In the genomic region with DNA sequence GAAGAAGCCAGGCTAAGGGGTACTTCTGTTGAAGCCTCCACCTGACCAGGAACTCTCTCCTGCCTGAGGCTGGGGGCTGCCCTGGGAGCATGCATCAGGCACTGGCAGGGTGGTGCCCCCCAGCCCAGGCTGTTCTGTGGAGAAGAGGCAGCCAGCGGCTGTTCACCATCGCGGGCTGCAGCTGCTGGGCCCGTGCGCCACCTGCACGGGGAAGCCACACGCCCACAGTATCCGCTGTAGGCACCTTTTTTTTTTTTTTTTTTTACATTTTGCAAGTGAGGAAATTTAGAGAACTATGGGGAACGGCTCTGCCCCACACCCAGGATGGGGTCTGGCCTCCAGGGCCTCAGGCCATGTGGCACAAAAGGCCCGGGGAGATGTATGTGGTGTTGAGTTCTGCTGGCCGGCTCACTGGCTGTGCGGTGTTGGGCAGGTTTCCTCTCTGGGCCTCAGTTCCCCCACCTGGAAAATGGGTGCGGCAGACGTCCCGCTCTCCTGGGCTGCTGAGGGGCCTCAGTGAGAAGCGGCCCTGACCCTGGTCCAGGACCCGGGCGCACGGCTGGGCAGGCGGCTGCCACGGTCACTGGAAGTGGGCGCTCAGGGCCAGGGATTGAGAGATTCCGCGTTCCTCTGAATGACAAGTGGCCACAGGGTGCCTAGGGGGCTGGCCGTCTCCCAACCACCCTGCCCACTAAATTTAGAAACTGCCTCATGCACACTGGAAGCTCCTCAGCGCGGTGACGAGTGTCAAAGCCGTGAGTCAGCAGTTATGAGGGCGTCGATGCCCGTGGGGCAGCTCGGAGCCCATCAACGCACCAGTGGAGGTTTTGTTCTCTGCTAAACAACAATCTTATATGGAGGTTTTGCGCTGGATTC, we compare ENCODE assay signal across 8 cellular contexts. TPM values are rescaled to one million over a fixed set of nuclear protein-coding genes. Genes with fewer than 3 reads are reported as not detected.
DNase-seq lines count a peak whose midpoint lies in the region; ATAC-seq, FAIRE-seq and TF ChIP-seq lines count a peak whose summit lies in the region.
"Had no signal": no experiment of that assay in that cellular context is flagged by ENCODE, and none has a peak within 500 bp of the region (broad histone marks: within the 10 kb centered on the region; RNA-seq: fewer than 3 reads in every experiment).

No MANE protein-coding gene starts in this region.

- 43% methylated on average over 29 of the region's 35 CpGs for WGBS in A549 (ENCODE audit: missing lambda C conversion rate)
- 71% methylated on average over 6 of the region's 35 CpGs; no CpG with 5 or more reads in 1 of the 2 experiments for WGBS in IMR-90 (ENCODE audit: extremely low coverage in 2 of 2, insufficient read length in 1 of 2), 2 experiments
- 70% methylated on average over 35 of the region's 35 CpGs for WGBS in liver

- H3K27ac ChIP-seq in A549, result peak overlapping the region; percentile 95 to 98
- no peak overlapping the region for H3K27ac ChIP-seq in IMR-90 (ENCODE audit: insufficient read depth, low read length)
- H3K27ac ChIP-seq in liver (ENCODE audit: low read depth in 1 of 2, low read length in 2 of 2), result peak overlapping the region; percentile 31 to 54
- H3K27ac ChIP-seq: epithelial cell of prostate had no signal

- H4K5ac ChIP-seq in IMR-90 (ENCODE audit: low read depth, low read length), result peak overlapping the region; percentile 30; the same call in 1 of the 2 replicates

- no peak overlapping the region for H4K91ac ChIP-seq in IMR-90 (ENCODE audit: insufficient read depth, low read depth, low read length)

- peak overlapping the region; percentile 42 for H2AK9ac ChIP-seq in IMR-90 (replicated peaks; ENCODE audit: low read depth, low read length, poor library complexity)

- H3K9me3 ChIP-seq in A549 (peaks cover under 1% of the 10 kb centered on the region; the same call in 1 of the 3 replicates), IMR-90 (ENCODE audit: control insufficient read depth, insufficient read depth, low read length) (no peaks in the 10 kb centered on the region), liver (ENCODE audit: control insufficient read depth in 4 of 4, low read length in 3 of 4) (no peaks in the 10 kb centered on the region)

- DNase-seq in A549 (ENCODE audit: low read depth in 1 of 2, low spot score in 1 of 2) (peak; percentile 91 to 94), IMR-90 (peak; percentile 41), DMS153 treated with DMSO at 0.1 percent for 48 hours (lab: John Stamatoyannopoulos, UW; ENCODE audit: unreplicated experiment) (no peak)
- DNase-seq in activated effector memory CD4-positive, alpha-beta T cell treated with anti-CD3 and anti-CD28 coated beads, Interleukin-2, amount 50 U/mL, for 16 hours, result peak; percentile 78

- H3K36me3 ChIP-seq in IMR-90 (ENCODE audit: control insufficient read depth, insufficient read depth, low read length) (no peaks in the 10 kb centered on the region), liver (ENCODE audit: control insufficient read depth in 4 of 4, insufficient read depth in 3 of 4, low read depth in 1 of 4, low read length in 3 of 4) (no peaks in the 10 kb centered on the region)

- peak overlapping the region; percentile 10; the same call in 1 of the 2 replicates for H2BK120ac ChIP-seq in IMR-90 (ENCODE audit: low read depth, low read length)

- FAIRE-seq in A549 (lab: Jason Lieb, UNC), result peak; percentile 95
- FAIRE-seq: G401.6 had no signal

- H2BK5ac ChIP-seq in IMR-90 (ENCODE audit: low read depth, low read length, poor library complexity, severe bottlenecking), result no peak overlapping the region

- dilution Hi-C loops in IMR-90 (cut with HindIII; ENCODE audit: low sequenced_read_pairs, unreplicated experiment), result no loop called here

- BruUV-seq in IMR-90 (replicated peaks; lab: Mats Ljungman, UMichigan), result no TSS peak

- CTCF ChIA-PET in A549 (lab: Yijun Ruan, JAX) (interaction anchor here (0.8 to 7.8 kb wide), 4 partner anchors 6 to 45 kb away, joined by 3 to 64 read pairs (median 8); a partner anchor contains a TSS), IMR-90 (lab: Yijun Ruan, JAX) (no interaction called here)

- TF ChIP-seq EP300 in A549 (IDR thresholded peaks at IDR 0.05), result peak; percentile 46 to 70; a peak in 2 of 5 replicates

- no peaks in the 10 kb centered on the region for H3K9me1 ChIP-seq in IMR-90 (ENCODE audit: insufficient read depth, low read length)

- H3K4me2 ChIP-seq in A549, result peak overlapping the region; percentile 68
- H3K4me2 ChIP-seq in IMR-90 (ENCODE audit: low read depth, low read length), result no peak overlapping the region

- H3K4me1 ChIP-seq in A549, result peaks cover 63% of the 10 kb centered on the region
- peaks cover 7% of the 10 kb centered on the region for H3K4me1 ChIP-seq in IMR-90 (ENCODE audit: control insufficient read depth, insufficient read depth, low read length)
- peaks cover 0 to 2% (median 0%) of the 10 kb centered on the region in 4 donors for H3K4me1 ChIP-seq in liver (ENCODE audit: control insufficient read depth in 4 of 4, insufficient read depth in 4 of 4, low read length in 3 of 4)

- no peaks in the 10 kb centered on the region for H4K20me1 ChIP-seq in IMR-90 (ENCODE audit: insufficient read depth, low read length)

- H3K9ac ChIP-seq in IMR-90 (ENCODE audit: low read depth, low read length) (no peak overlapping the region), liver (ENCODE audit: low read depth in 1 of 2, low read length in 2 of 2) (no peak overlapping the region)

- ATAC-seq in A549 (peak; percentile 79 to 86), IMR-90 (ENCODE audit: low read depth) (peak; percentile 50), GM18502 (IDR thresholded peaks at IDR 0.05; ENCODE audit: poor library complexity, unreplicated experiment) (no peak)

- peak overlapping the region; percentile 69 for H2AFZ ChIP-seq in IMR-90 (replicated peaks; ENCODE audit: low read length, poor library complexity)

- H3K23ac ChIP-seq in IMR-90 (ENCODE audit: low read depth, low read length), result no peak overlapping the region

- H3K79me1 ChIP-seq in IMR-90 (ENCODE audit: low read depth in 1 of 2, low read length in 2 of 2), result no peaks in the 10 kb centered on the region

- H3K4me3 ChIP-seq in A549, result no peak overlapping the region
- no peak overlapping the region for H3K4me3 ChIP-seq in IMR-90 (ENCODE audit: insufficient read depth, low read depth, low read length)
- no peak overlapping the region for H3K4me3 ChIP-seq in liver (ENCODE audit: low read depth in 1 of 3, low read length in 3 of 3)

- no peak overlapping the region; a peak in 1 of 4 replicates for H4K8ac ChIP-seq in IMR-90 (ENCODE audit: low read depth in 2 of 2, low read length in 2 of 2)

- H2BK20ac ChIP-seq in IMR-90 (ENCODE audit: low read depth, low read length), result no peak overlapping the region

- POLR2A ChIA-PET in A549 (lab: Yijun Ruan, JAX), result interaction anchor here (1.3 kb wide), 2 partner anchors 19 to 43 kb away, joined by 4 to 5 read pairs; a partner anchor contains a TSS
- POLR2A ChIA-PET in IMR-90 (lab: Charles Lee; ENCODE audit: unreplicated experiment), result interaction anchor here (0.6 kb wide), 1 partner anchor 43 kb away, joined by 4 read pairs; no protein-coding TSS in a partner anchor

- H2BK15ac ChIP-seq in IMR-90 (ENCODE audit: low read depth, low read length), result no peak overlapping the region

- no peak overlapping the region for H3K18ac ChIP-seq in IMR-90 (ENCODE audit: low read depth, low read length)

- in situ Hi-C loops in IMR-90 (cut with MboI; ENCODE audit: low sequenced_read_pairs), result no loop called here

- TF ChIP-seq CTCF in A549 (IDR thresholded peaks at IDR 0.05) (no peak), IMR-90 (conservative IDR thresholded peaks at IDR 0.05; ENCODE audit: low read depth, low read length) (no peak), liver (IDR thresholded peaks at IDR 0.05; ENCODE audit: low read depth, low read length, missing input control) (no peak)

- no peak overlapping the region for H3K56ac ChIP-seq in IMR-90 (ENCODE audit: extremely low read depth, insufficient read depth, low read length)

- H3K27me3 ChIP-seq in IMR-90 (ENCODE audit: control insufficient read depth, insufficient read depth, low read length), result no peaks in the 10 kb centered on the region
- no peaks in the 10 kb centered on the region for H3K27me3 ChIP-seq in liver (ENCODE audit: control insufficient read depth in 4 of 4, insufficient read depth in 4 of 4, low read length in 3 of 4)

- intact Hi-C loops in IMR-90 (cut with micrococcal nuclease), result no loop called here

- TF ChIP-seq RAD21 in A549 (conservative IDR thresholded peaks at IDR 0.05 in 1 of 2, IDR thresholded peaks at IDR 0.05 in 1 of 2), result peak in 1 of 2 experiments; percentile 36; a peak in 2 of 5 replicates
- TF ChIP-seq RAD21 in IMR-90 (IDR thresholded peaks at IDR 0.05; ENCODE audit: low read length), result no peak
- TF ChIP-seq RAD21 in liver (IDR thresholded peaks at IDR 0.05), result no peak

- no peak overlapping the region; the same call in 1 of the 2 replicates for H2AK5ac ChIP-seq in IMR-90 (ENCODE audit: low read depth, low read length)

- no peak overlapping the region for H3K14ac ChIP-seq in IMR-90 (replicated peaks; ENCODE audit: low read depth, low read length)

- peak overlapping the region; percentile 24 for H3K4ac ChIP-seq in IMR-90 (ENCODE audit: low read depth, low read length)

- TF ChIP-seq POLR2A in A549 (IDR thresholded peaks at IDR 0.05; ENCODE audit: low read length), result no peak
- no peak for TF ChIP-seq POLR2A in IMR-90 (IDR thresholded peaks at IDR 0.05; ENCODE audit: low read depth, low read length)

RNA-seq across cellular contexts. Expression of a gene that starts 8.8 kb away (rescaled TPM):
- 14.6 and 18.4 TPM in 2 replicates for polyA plus RNA-seq in A549 (2011; rRNA removed)
- 50.9 and 73.0 TPM in 2 replicates for polyA plus RNA-seq in A549 (2012; cell fraction: cytosol; rRNA removed)
- polyA plus RNA-seq in A549 (2012; cell fraction: nucleus; rRNA removed), result 263 and 419 TPM in 2 replicates
- polyA plus RNA-seq in A549 (2017; fragmentation: RNase III; extraction: RNeasy Plus Mini Kit Qiagen cat#74134 plus additional on column Dnase treatment), result 48.0 to 48.7 TPM (median 48.1 TPM) in 3 replicates
- 28.4 and 51.5 TPM in 2 replicates for polyA minus RNA-seq in A549 (2011; rRNA and poly(A)+ RNA removed)
- 9.3 and 10.0 TPM in 2 replicates for total RNA-seq in IMR-90 (2012; rRNA removed)
- polyA plus RNA-seq in IMR-90 (2012; rRNA removed), result 40.1 and 47.1 TPM in 2 replicates
- 32.2 and 35.8 TPM in 2 replicates for polyA plus RNA-seq in IMR-90 (2012; cell fraction: cytosol; rRNA removed)
- 80.3 and 296 TPM in 2 replicates for polyA plus RNA-seq in IMR-90 (2012; cell fraction: nucleus; rRNA removed; ENCODE audit: low replicate concordance)
- 10 to 100 TPM; 26.8 to 34.6 TPM for total RNA-seq in liver
- 10 to 100 TPM; 14.6 to 37.9 TPM for polyA plus RNA-seq in liver

RNA-seq across cellular contexts. Expression of a gene that starts 17.5 kb away (rescaled TPM):
- polyA plus RNA-seq in A549 (2011; rRNA removed), result 61.0 and 67.9 TPM in 2 replicates
- 47.0 and 67.0 TPM in 2 replicates for polyA plus RNA-seq in A549 (2012; cell fraction: cytosol; rRNA removed)
- 433 and 488 TPM in 2 replicates for polyA plus RNA-seq in A549 (2012; cell fraction: nucleus; rRNA removed)
- 93.1 to 106 TPM (median 101 TPM) in 3 replicates for polyA plus RNA-seq in A549 (2017; fragmentation: RNase III; extraction: RNeasy Plus Mini Kit Qiagen cat#74134 plus additional on column Dnase treatment)
- 25.5 and 36.5 TPM in 2 replicates for polyA minus RNA-seq in A549 (2011; rRNA and poly(A)+ RNA removed)
- 16.4 and 19.2 TPM in 2 replicates for total RNA-seq in IMR-90 (2012; rRNA removed)
- polyA plus RNA-seq in IMR-90 (2012; rRNA removed), result 27.1 and 27.9 TPM in 2 replicates
- 9.3 and 16.3 TPM in 2 replicates for polyA plus RNA-seq in IMR-90 (2012; cell fraction: cytosol; rRNA removed)
- 216 and 262 TPM in 2 replicates for polyA plus RNA-seq in IMR-90 (2012; cell fraction: nucleus; rRNA removed; ENCODE audit: low replicate concordance)
- total RNA-seq in liver, result 1 to 10 TPM; 4.4 to 8.3 TPM
- polyA plus RNA-seq in liver, result 1 to 10 TPM; 1.3 to 9.3 TPM

RNA-seq across cellular contexts. Expression of a gene that starts 43.0 kb away (rescaled TPM):
- polyA plus RNA-seq in A549 (2011; rRNA removed) (18.4 and 22.0 TPM in 2 replicates), A549 (2017; fragmentation: RNase III; extraction: RNeasy Plus Mini Kit Qiagen cat#74134 plus additional on column Dnase treatment) (14.3 to 16.1 TPM (median 15.8 TPM) in 3 replicates), IMR-90 (2012; rRNA removed) (1.9 TPM in 2 replicates), liver (10 to 100 TPM; 11.1 to 12.6 TPM)
- polyA plus RNA-seq in A549 (2012; cell fraction: cytosol; rRNA removed), result 22.6 and 32.6 TPM in 2 replicates
- polyA plus RNA-seq in A549 (2012; cell fraction: nucleus; rRNA removed), result 86.6 and 140 TPM in 2 replicates
- 51.8 and 53.5 TPM in 2 replicates for polyA minus RNA-seq in A549 (2011; rRNA and poly(A)+ RNA removed)
- total RNA-seq in IMR-90 (2012; rRNA removed) (0.28 and 0.36 TPM in 2 replicates), liver (10 to 100 TPM in 1 of 2 donors, 1 to 10 TPM in 1; 1.6 to 11.7 TPM)
- 0.74 and 1.2 TPM in 2 replicates for polyA plus RNA-seq in IMR-90 (2012; cell fraction: cytosol; rRNA removed)
- polyA plus RNA-seq in IMR-90 (2012; cell fraction: nucleus; rRNA removed; ENCODE audit: low replicate concordance), result 4.1 and 11.5 TPM in 2 replicates

RNA-seq across cellular contexts. Expression of a gene that starts 53.7 kb away (rescaled TPM):
- polyA plus RNA-seq in A549 (2011; rRNA removed) (6.1 and 7.8 TPM in 2 replicates), A549 (2017; fragmentation: RNase III; extraction: RNeasy Plus Mini Kit Qiagen cat#74134 plus additional on column Dnase treatment) (18.0 to 20.6 TPM (median 19.1 TPM) in 3 replicates), IMR-90 (2012; rRNA removed) (34.1 and 37.2 TPM in 2 replicates), liver (1 to 10 TPM; 2.9 to 5.2 TPM)
- 19.2 and 24.5 TPM in 2 replicates for polyA plus RNA-seq in A549 (2012; cell fraction: cytosol; rRNA removed)
- polyA plus RNA-seq in A549 (2012; cell fraction: nucleus; rRNA removed), result 120 and 162 TPM in 2 replicates
- 15.3 and 16.2 TPM in 2 replicates for polyA minus RNA-seq in A549 (2011; rRNA and poly(A)+ RNA removed)
- total RNA-seq in IMR-90 (2012; rRNA removed) (6.1 and 6.6 TPM in 2 replicates), liver (10 to 100 TPM; 10.0 to 16.3 TPM)
- polyA plus RNA-seq in IMR-90 (2012; cell fraction: cytosol; rRNA removed), result 14.3 and 22.8 TPM in 2 replicates
- 294 and 597 TPM in 2 replicates for polyA plus RNA-seq in IMR-90 (2012; cell fraction: nucleus; rRNA removed; ENCODE audit: low replicate concordance)

RNA-seq across cellular contexts. Expression of a gene that starts 56.8 kb away (rescaled TPM):
- polyA plus RNA-seq in A549 (2011; rRNA removed) (83.9 and 89.3 TPM in 2 replicates), A549 (2017; fragmentation: RNase III; extraction: RNeasy Plus Mini Kit Qiagen cat#74134 plus additional on column Dnase treatment) (75.9 to 81.0 TPM (median 78.3 TPM) in 3 replicates), IMR-90 (2012; rRNA removed) (52.5 and 54.1 TPM in 2 replicates), liver (10 to 100 TPM; 21.2 to 22.4 TPM)
- 158 and 161 TPM in 2 replicates for polyA plus RNA-seq in A549 (2012; cell fraction: cytosol; rRNA removed)
- polyA plus RNA-seq in A549 (2012; cell fraction: nucleus; rRNA removed), result 102 and 111 TPM in 2 replicates
- 22.6 and 32.9 TPM in 2 replicates for polyA minus RNA-seq in A549 (2011; rRNA and poly(A)+ RNA removed)
- total RNA-seq in IMR-90 (2012; rRNA removed) (30.6 and 37.3 TPM in 2 replicates), liver (10 to 100 TPM; 10.1 to 10.3 TPM)
- polyA plus RNA-seq in IMR-90 (2012; cell fraction: cytosol; rRNA removed), result 44.0 and 63.2 TPM in 2 replicates
- polyA plus RNA-seq in IMR-90 (2012; cell fraction: nucleus; rRNA removed; ENCODE audit: low replicate concordance), result 74.3 and 81.9 TPM in 2 replicates
